8 cellular contexts compared by ENCODE assay signal in the genomic region with DNA sequence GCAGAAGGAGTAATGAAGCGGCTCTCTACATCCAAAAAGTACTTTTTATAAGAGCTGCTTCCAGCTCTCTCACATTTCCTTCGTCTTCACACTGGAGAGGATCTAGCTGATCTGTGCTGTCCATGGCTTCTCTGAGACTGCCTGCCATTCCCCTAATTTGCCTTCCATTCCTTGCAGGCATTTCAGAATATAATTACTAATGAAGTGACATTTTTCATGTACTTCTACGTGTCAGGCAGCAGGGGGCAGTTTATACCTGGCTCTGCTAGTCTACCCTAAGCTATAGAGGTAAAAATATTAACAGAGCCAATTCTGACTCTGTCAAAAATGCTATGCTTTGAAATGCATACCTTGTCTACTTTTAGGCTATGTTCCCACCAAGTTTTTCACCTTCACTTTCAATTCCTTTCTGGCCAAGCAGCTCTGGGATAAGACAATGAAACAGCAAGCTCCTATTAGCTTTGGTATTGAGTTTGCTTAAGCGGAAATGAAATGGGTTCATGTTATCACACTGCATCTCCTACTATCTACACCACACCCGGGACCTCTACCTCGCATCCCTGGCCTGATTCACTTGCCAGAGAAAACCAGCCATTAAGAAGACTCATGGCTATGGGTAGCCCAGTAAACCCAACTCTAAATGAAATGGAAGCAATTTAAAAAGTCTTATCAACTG.
DNase-seq lines count a peak whose midpoint lies in the region; ATAC-seq, FAIRE-seq and TF ChIP-seq lines count a peak whose summit lies in the region.

No MANE protein-coding gene starts in this region.

- H3K4ac ChIP-seq in H1 (replicated peaks; ENCODE audit: insufficient read length, low read depth, low read length) = no peak overlapping the region

- peak; percentile 66 for TF ChIP-seq CTCF in DND-41 (IDR thresholded peaks at IDR 0.05; ENCODE audit: borderline replicate concordance, extremely low read depth, low read length, poor library complexity, severe bottlenecking)
- TF ChIP-seq CTCF in OCI-LY7 (conservative IDR thresholded peaks at IDR 0.05; ENCODE audit: low read length) = peak; percentile 75
- peak in 2 of 3 experiments; percentile 51 to 68; a peak in 2 of 4 replicates for TF ChIP-seq CTCF in H1 (IDR thresholded peaks at IDR 0.05; ENCODE audit: control extremely low read depth in 1 of 3, insufficient read depth in 1 of 3, low read depth in 1 of 3, low read length in 3 of 3)

- DNase-seq in DND-41 (peak; percentile 10), OCI-LY7 (ENCODE audit: low spot score) (peak; percentile 14), H1 (ENCODE audit: low read depth in 1 of 2, low spot score in 2 of 2) (no peak), midbrain (lab: John Stamatoyannopoulos, UW) (peak; percentile 41), NCI-H774 (lab: John Stamatoyannopoulos, UW) (no peak), T-helper 17 cell (no peak)

- H3K9me3 ChIP-seq in DND-41 (ENCODE audit: insufficient read depth, low read length, severe bottlenecking) (no peaks in the 10 kb centered on the region), OCI-LY7 (ENCODE audit: low read length) (no peaks in the 10 kb centered on the region), H1 (ENCODE audit: insufficient read depth in 2 of 2, low read depth in 1 of 2, low read length in 1 of 2) (no peaks in the 10 kb centered on the region), T-helper 17 cell (ENCODE audit: control insufficient read depth, low read length, poor library complexity, severe bottlenecking) (no peaks in the 10 kb centered on the region)

- H2BK5ac ChIP-seq in H1 (ENCODE audit: low read depth, low read length) = no peak overlapping the region

- H4K8ac ChIP-seq in H1 (ENCODE audit: extremely low read depth, insufficient read depth, low read length) = no peak overlapping the region

- H3K4me1 ChIP-seq in DND-41 (ENCODE audit: insufficient read depth, low read length) = no peaks in the 10 kb centered on the region
- H3K4me1 ChIP-seq in OCI-LY7 (ENCODE audit: insufficient read depth, low read length, poor library complexity, severe bottlenecking) = no peaks in the 10 kb centered on the region
- peaks cover 0 to 3% (median under 1%) of the 10 kb centered on the region in 4 experiments; a peak in 3 of 7 replicates for H3K4me1 ChIP-seq in H1 (replicated peaks in 1 of 4; ENCODE audit: control insufficient read depth in 3 of 4, insufficient read depth in 4 of 4, low read length in 3 of 4)

- no peak for TF ChIP-seq EP300 in H1 (IDR thresholded peaks at IDR 0.05; ENCODE audit: borderline replicate concordance in 1 of 2, low read depth in 2 of 2, low read length in 2 of 2)

- intact Hi-C loops in OCI-LY7 (cut with micrococcal nuclease; ENCODE audit: unreplicated experiment) = loop anchor here (2.0 to 5.0 kb wide), 2 partner anchors 201 to 277 kb away; partner anchors contain the start of gene GAREM1

- no peaks in the 10 kb centered on the region for H3K36me3 Mint-ChIP-seq in T-helper 17 cell (ENCODE audit: low read depth)

- no peak overlapping the region for H3K4me3 ChIP-seq in DND-41 (ENCODE audit: low read depth in 1 of 2, low read length in 2 of 2)
- no peak overlapping the region for H3K4me3 ChIP-seq in OCI-LY7 (ENCODE audit: low read depth, low read length, poor library complexity, severe bottlenecking)
- H3K4me3 ChIP-seq in H1 (ENCODE audit: extremely low read depth in 1 of 4, insufficient read depth in 2 of 4, low read depth in 3 of 4, low read length in 4 of 4) = no peak overlapping the region

- H3K79me1 ChIP-seq in H1 (ENCODE audit: low read depth, low read length) = no peaks in the 10 kb centered on the region

- no peak overlapping the region for H2BK20ac ChIP-seq in H1 (ENCODE audit: low read length)

- TF ChIP-seq RAD21 in H1 (IDR thresholded peaks at IDR 0.05 in 1 of 2, conservative IDR thresholded peaks at IDR 0.05 in 1 of 2; ENCODE audit: low read depth in 2 of 2, low read length in 2 of 2) = peak; percentile 80 to 82

- no peak overlapping the region for H3K4me3 Mint-ChIP-seq in T-helper 17 cell

- no peak overlapping the region for H2BK120ac ChIP-seq in H1 (replicated peaks; ENCODE audit: low read depth, low read length)

- FAIRE-seq in H1 (lab: Jason Lieb, UNC) = peak; percentile 81

- no peak overlapping the region for H3K14ac ChIP-seq in H1 (ENCODE audit: insufficient read length)

- 64% methylated on average over 6 of the region's 6 CpGs; no CpG with 5 or more reads in 1 of the 2 experiments for WGBS in H1 (ENCODE audit: extremely low coverage in 1 of 2, insufficient coverage in 1 of 2, insufficient read length in 1 of 2, insufficient replicate concordance in 2 of 2, low coverage in 1 of 2, low lambda C conversion rate in 2 of 2, missing lambda C conversion rate in 1 of 2), 2 experiments

- peaks cover 73% of the 10 kb centered on the region for H3K27me3 Mint-ChIP-seq in T-helper 17 cell

- no TSS peak for BruUV-seq in OCI-LY7 (replicated peaks; lab: Mats Ljungman, UMichigan)

- H2AK5ac ChIP-seq in H1 (ENCODE audit: low read depth, low read length) = no peak overlapping the region

- H3K23ac ChIP-seq in H1 (ENCODE audit: insufficient read length) = no peak overlapping the region

- H2AFZ ChIP-seq in DND-41 (ENCODE audit: low read depth, low read length) = no peak overlapping the region
- no peak overlapping the region for H2AFZ ChIP-seq in OCI-LY7 (ENCODE audit: low read length)
- no peak overlapping the region for H2AFZ ChIP-seq in H1 (ENCODE audit: low read length)

- H3K4me2 ChIP-seq in DND-41 (ENCODE audit: insufficient read depth, low read length) (no peak overlapping the region), OCI-LY7 (ENCODE audit: low read length) (no peak overlapping the region), H1 (ENCODE audit: insufficient read depth in 1 of 2, low read depth in 2 of 2, low read length in 2 of 2) (no peak overlapping the region)

- CTCF ChIA-PET in OCI-LY7 (lab: Charles Lee; ENCODE audit: unreplicated experiment) (interaction anchor here (0.5 kb wide), 1 partner anchor 597 kb away, joined by 3 read pairs; no protein-coding TSS in a partner anchor), H1 (lab: Charles Lee; ENCODE audit: partially characterized antibody) (interaction anchor here (0.6 to 6.9 kb wide), 46 partner anchors 11 to 469 kb away, joined by 3 to 111 read pairs (median 4); partner anchors contain the start of gene GAREM1)

- H3K9me2 ChIP-seq in OCI-LY7 (ENCODE audit: insufficient read depth, low read length) = no peaks in the 10 kb centered on the region

- no peak overlapping the region for H3K27ac ChIP-seq in DND-41 (ENCODE audit: low read length)
- H3K27ac ChIP-seq in OCI-LY7 (ENCODE audit: low read depth, low read length, poor library complexity, severe bottlenecking) = no peak overlapping the region
- no peak overlapping the region for H3K27ac ChIP-seq in H1 (ENCODE audit: low read depth, low read length)

- no peak overlapping the region for H3K18ac ChIP-seq in H1 (ENCODE audit: extremely low read depth, low read length)

- TF ChIP-seq POLR2A in H1 (IDR thresholded peaks at IDR 0.05; ENCODE audit: control extremely low read depth in 1 of 2, low read depth in 2 of 2, low read length in 2 of 2) = no peak

- H3K9ac ChIP-seq in DND-41 (ENCODE audit: low read depth, low read length) (no peak overlapping the region), H1 (replicated peaks in 1 of 4; ENCODE audit: extremely low read depth in 1 of 4, low read depth in 3 of 4, low read length in 3 of 4) (no peak overlapping the region)

- ATAC-seq in DND-41 (ENCODE audit: insufficient read depth, low read depth) = peak; percentile 66; the same call in 2 of the 3 replicates
- ATAC-seq in GM19324 (IDR thresholded peaks at IDR 0.05; ENCODE audit: low FRiP score, unreplicated experiment) = peak; percentile 77
- peak; percentile 81 for ATAC-seq in HG03520 (IDR thresholded peaks at IDR 0.05; ENCODE audit: unreplicated experiment)
- no peak for ATAC-seq in T-helper 17 cell

- H3K27ac Mint-ChIP-seq in T-helper 17 cell = no peak overlapping the region

- H3K79me2 ChIP-seq in DND-41 (ENCODE audit: insufficient read depth, low read length) = no peaks in the 10 kb centered on the region
- H3K79me2 ChIP-seq in OCI-LY7 (ENCODE audit: insufficient read depth, low read depth, low read length) = no peaks in the 10 kb centered on the region
- H3K79me2 ChIP-seq in H1 (ENCODE audit: control insufficient read depth in 1 of 2, insufficient read depth in 2 of 2, low read length in 2 of 2) = no peaks in the 10 kb centered on the region

- no peaks in the 10 kb centered on the region for H3K23me2 ChIP-seq in H1 (ENCODE audit: low read depth, low read length)

- H4K91ac ChIP-seq in H1 (replicated peaks; ENCODE audit: insufficient read length, low read length) = no peak overlapping the region

- H3K4me1 Mint-ChIP-seq in T-helper 17 cell = peaks cover 3% of the 10 kb centered on the region

- no peak overlapping the region for H4K5ac ChIP-seq in H1 (ENCODE audit: insufficient read length, low read depth, low read length)

- H3K56ac ChIP-seq in H1 (replicated peaks; ENCODE audit: insufficient read length, low read depth, low read length) = no peak overlapping the region

- no peak overlapping the region for H2BK15ac ChIP-seq in H1 (ENCODE audit: low read length)

- H3K27me3 ChIP-seq in DND-41 (ENCODE audit: insufficient read depth, low read length, poor library complexity) (peaks cover 15% of the 10 kb centered on the region), H1 (replicated peaks in 1 of 4; ENCODE audit: control insufficient read depth in 3 of 4, extremely low read depth in 1 of 4, insufficient read depth in 3 of 4, low read length in 3 of 4) (no peaks in the 10 kb centered on the region)

- no peak overlapping the region for H2BK12ac ChIP-seq in H1 (ENCODE audit: low read depth, low read length)

- POLR2A ChIA-PET in OCI-LY7 (lab: Charles Lee) (no interaction called here), H1 (lab: Charles Lee; ENCODE audit: partially characterized antibody) (interaction anchor here (1.6 kb wide), 1 partner anchor 198 kb away, joined by 3 read pairs; no protein-coding TSS in a partner anchor)

- no peaks in the 10 kb centered on the region for H3K36me3 ChIP-seq in DND-41 (ENCODE audit: insufficient read depth, low read length)
- no peaks in the 10 kb centered on the region for H3K36me3 ChIP-seq in OCI-LY7 (ENCODE audit: insufficient read depth, low read length)
- H3K36me3 ChIP-seq in H1 (ENCODE audit: control insufficient read depth in 2 of 4, insufficient read depth in 4 of 4, low read length in 3 of 4) = no peaks in the 10 kb centered on the region

- H4K20me1 ChIP-seq in DND-41 (ENCODE audit: insufficient read depth, low read length) = no peaks in the 10 kb centered on the region
- no peaks in the 10 kb centered on the region for H4K20me1 ChIP-seq in OCI-LY7 (ENCODE audit: insufficient read depth, low read length)
- H4K20me1 ChIP-seq in H1 (replicated peaks in 1 of 2; ENCODE audit: control insufficient read depth in 1 of 2, insufficient read depth in 2 of 2, low read length in 2 of 2) = no peaks in the 10 kb centered on the region

TF ChIP-seq in H1, 55 proteins besides CTCF, POLR2A, EP300 and RAD21 (continues in another document):
- peak; percentile 87 for TF ChIP-seq TEAD4 (IDR thresholded peaks at IDR 0.05; ENCODE audit: low read depth, low read length)
- TF ChIP-seq, protein P1, sequence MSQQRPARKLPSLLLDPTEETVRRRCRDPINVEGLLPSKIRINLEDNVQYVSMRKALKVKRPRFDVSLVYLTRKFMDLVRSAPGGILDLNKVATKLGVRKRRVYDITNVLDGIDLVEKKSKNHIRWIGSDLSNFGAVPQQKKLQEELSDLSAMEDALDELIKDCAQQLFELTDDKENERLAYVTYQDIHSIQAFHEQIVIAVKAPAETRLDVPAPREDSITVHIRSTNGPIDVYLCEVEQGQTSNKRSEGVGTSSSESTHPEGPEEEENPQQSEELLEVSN (IDR thresholded peaks at IDR 0.05) = no peak

Comparison
In these comparisons a context has a peak if more than half of its experiments do, and no peak if none do; other contexts are left out.
1. DNase-seq: peak in DND-41 (single experiment), OCI-LY7 (single experiment) and midbrain (single experiment); none in H1 (0 of 2), NCI-H774 (single experiment) and T-helper 17 cell (0 of 3).
2. Peak in every context shown above with its lines, with median percentiles within 50 percentile points of each other: CTCF ChIP-seq.